13 cellular contexts compared by ENCODE assay signal in genomic region chr10:125155669-125156068, GRCh38. TPM values are rescaled to one million over a fixed set of nuclear protein-coding genes. Genes with fewer than 3 reads are reported as not detected.
A peak's percentile ranks its signal among the peaks of the same experiment; 100 is the strongest.
DNase-seq lines count a peak whose midpoint lies in the region; ATAC-seq and TF ChIP-seq lines count a peak whose summit lies in the region.
"Had no signal": no experiment of that assay in that cellular context is flagged by ENCODE, and none has a peak within 500 bp of the region (broad histone marks: within the 10 kb centered on the region; RNA-seq: fewer than 3 reads in every experiment).

No MANE protein-coding gene starts in this region.

- ATAC-seq in HG03571 (IDR thresholded peaks at IDR 0.05; ENCODE audit: unreplicated experiment), result no peak
- ATAC-seq: stimulated activated naive B cell treated with anti-CD40 and anti-IgM and Interleukin-4, amounts not matched to agents 10 μg/mL and 1 μg/mL and 100 μg/mL, for 72 hours; T-cell had no signal

- no peaks in the 10 kb centered on the region for H3K27me3 ChIP-seq in NT2/D1 (ENCODE audit: insufficient read depth, insufficient read length)
- no peaks in the 10 kb centered on the region for H3K27me3 ChIP-seq in duodenal mucosa (ENCODE audit: control insufficient read depth in 1 of 2, insufficient read depth in 2 of 2, low read length in 2 of 2)

- H3K36me3 ChIP-seq in NT2/D1 (ENCODE audit: insufficient read depth, insufficient read length, low read length) (peaks cover 10% of the 10 kb centered on the region), duodenal mucosa (ENCODE audit: control insufficient read depth in 1 of 2, insufficient read depth in 2 of 2, low read length in 2 of 2) (no peaks in the 10 kb centered on the region)

- H3K4me1 ChIP-seq in NT2/D1 (ENCODE audit: insufficient read depth, insufficient read length), result peaks cover 22% of the 10 kb centered on the region
- H3K4me1 ChIP-seq in duodenal mucosa (ENCODE audit: control insufficient read depth in 1 of 2, insufficient read depth in 2 of 2, low read length in 2 of 2), result peaks cover 50 to 51% of the 10 kb centered on the region in 2 donors

- no peaks in the 10 kb centered on the region for H3K9me3 Mint-ChIP-seq in mesothelial cell of epicardium
- H3K9me3 Mint-ChIP-seq: stimulated activated naive B cell treated with anti-CD40 and anti-IgM and Interleukin-4, amounts not matched to agents 10 μg/mL and 1 μg/mL and 100 μg/mL, for 72 hours; T-cell had no signal

- H3K9me3 ChIP-seq in NT2/D1 (ENCODE audit: insufficient read depth, low read length), result no peaks in the 10 kb centered on the region
- no peaks in the 10 kb centered on the region for H3K9me3 ChIP-seq in duodenal mucosa (ENCODE audit: control insufficient read depth in 1 of 2, low read length in 2 of 2)

- H3K27me3 Mint-ChIP-seq in mesothelial cell of epicardium (ENCODE audit: low read depth), result no peaks in the 10 kb centered on the region

- no peak for TF ChIP-seq CTCF in mesothelial cell of epicardium (IDR thresholded peaks at IDR 0.05; ENCODE audit: unreplicated experiment)

- no peak for DNase-seq in NT2/D1 (ENCODE audit: low read depth, low spot score)
- DNase-seq in mesothelial cell of epicardium (ENCODE audit: low spot score in 2 of 2, unreplicated experiment in 2 of 2), result no peak
- no peak for DNase-seq in activated CD4-positive, alpha-beta T cell treated with anti-CD3 and anti-CD28 coated beads for 48 hours
- DNase-seq in NCI-H82 (lab: John Stamatoyannopoulos, UW), result no peak
- DNase-seq in stimulated activated CD4-positive, alpha-beta T cell treated with anti-CD3 and anti-CD28 coated beads, Interleukin-4, amount 100 ng/mL, for 24 hours, result no peak
- DNase-seq: amniotic stem cell; NCI-H524; stimulated activated naive B cell treated with anti-CD40 and anti-IgM and Interleukin-4, amounts not matched to agents 10 μg/mL and 1 μg/mL and 100 μg/mL, for 72 hours; T-cell had no signal

- no peak overlapping the region for H3K4me3 ChIP-seq in NT2/D1 (ENCODE audit: insufficient read length, low read depth)
- peak overlapping the region; percentile 11 to 38 for H3K4me3 ChIP-seq in duodenal mucosa (ENCODE audit: low read depth in 1 of 2, low read length in 2 of 2)
- H3K4me3 ChIP-seq: lung had no signal

- peak overlapping the region; percentile 44 for H3K27ac Mint-ChIP-seq in mesothelial cell of epicardium
- H3K27ac Mint-ChIP-seq: stimulated activated naive B cell treated with anti-CD40 and anti-IgM and Interleukin-4, amounts not matched to agents 10 μg/mL and 1 μg/mL and 100 μg/mL, for 72 hours; T-cell had no signal

- peak overlapping the region; percentile 43 for H3K27ac ChIP-seq in duodenal mucosa (ENCODE audit: low read depth, low read length)
- H3K27ac ChIP-seq in temporal lobe (ENCODE audit: low read depth, low read length), result peak overlapping the region; percentile 81

- H3K4me3 Mint-ChIP-seq in mesothelial cell of epicardium, result no peak overlapping the region
- H3K4me3 Mint-ChIP-seq: stimulated activated naive B cell treated with anti-CD40 and anti-IgM and Interleukin-4, amounts not matched to agents 10 μg/mL and 1 μg/mL and 100 μg/mL, for 72 hours; T-cell had no signal

- peak overlapping the region; percentile 42 for H3K9ac ChIP-seq in NT2/D1 (ENCODE audit: insufficient read length, low read depth)
- peak overlapping the region; percentile 30 to 35 for H3K9ac ChIP-seq in duodenal mucosa (ENCODE audit: low read depth in 1 of 2, low read length in 2 of 2)

- peaks cover 67% of the 10 kb centered on the region for H3K4me1 Mint-ChIP-seq in mesothelial cell of epicardium

- H3K36me3 Mint-ChIP-seq in mesothelial cell of epicardium, result no peaks in the 10 kb centered on the region
- H3K36me3 Mint-ChIP-seq: stimulated activated naive B cell treated with anti-CD40 and anti-IgM and Interleukin-4, amounts not matched to agents 10 μg/mL and 1 μg/mL and 100 μg/mL, for 72 hours; T-cell had no signal

RNA-seq across cellular contexts. Expression of gene CTBP2, which starts 4.7 kb away (rescaled TPM):
- total RNA-seq in mesothelial cell of epicardium, result 115 to 122 TPM (median 121 TPM) in 3 replicates
- 36.4 TPM for total RNA-seq in temporal lobe
